In genomic region chr16:13568803-13569202, GRCh38 we compare ENCODE assay signal across 29 cellular contexts.
"Had no signal": no experiment of that assay in that cellular context is flagged by ENCODE, and none has a peak within 500 bp of the region (broad histone marks: within the 10 kb centered on the region; RNA-seq: fewer than 3 reads in every experiment).

No MANE protein-coding gene starts in this region.

- H3K4me3 ChIP-seq: psoas muscle, right lobe of liver, sigmoid colon, stomach, thoracic aorta, thyroid gland, tibial nerve, upper lobe of left lung, vagina had no signal

- H3K4me1 Mint-ChIP-seq: nephron progenitor cell; neural crest cell; stimulated activated effector memory CD8-positive, alpha-beta T cell treated with anti-CD3 and anti-CD28 coated beads, Interleukin-12 subunit alpha, Interleukin-12 subunit beta, amount 100 ng/mL, for 72 hours; stimulated activated naive B cell treated with anti-CD40 and anti-IgM and Interleukin-4, amounts not matched to agents 10 μg/mL and 1 μg/mL and 100 μg/mL, for 72 hours had no signal

- ATAC-seq: natural killer cell treated with Interleukin-12 subunit alpha and Interleukin-12 subunit beta and Interleukin-15 and Interleukin-18, amount 100 ng/mL, for 72 hours; psoas muscle; right cardiac atrium; right lobe of liver; stimulated activated effector memory CD8-positive, alpha-beta T cell treated with anti-CD3 and anti-CD28 coated beads, Interleukin-12 subunit alpha, Interleukin-12 subunit beta, amount 100 ng/mL, for 72 hours; stimulated activated naive B cell treated with anti-CD40 and anti-IgM and Interleukin-4, amounts not matched to agents 10 μg/mL and 1 μg/mL and 100 μg/mL, for 72 hours had no signal

- H3K4me1 ChIP-seq: parathyroid adenoma, psoas muscle, sigmoid colon, stomach, thyroid gland, tibial nerve, upper lobe of left lung, vagina had no signal

- DNase-seq: nephron progenitor cell; nucleus accumbens; posterior cingulate gyrus; psoas muscle; right cardiac atrium; right lobe of liver; sigmoid colon; small intestine; stimulated activated CD4-positive, alpha-beta T cell treated with anti-CD3 and anti-CD28 coated beads, Interleukin-15, amount 100 ng/mL, for 24 hours; stimulated activated CD4-positive, alpha-beta T cell treated with anti-CD3 and anti-CD28 coated beads, Interleukin-2, amount 100 ng/mL, for 24 hours; stimulated activated CD4-positive, alpha-beta T cell treated with anti-CD3 and anti-CD28 coated beads, Interleukin-2, amount 100 ng/mL, for 48 hours; stimulated activated CD4-positive, alpha-beta T cell treated with anti-CD3 and anti-CD28 coated beads, Interleukin-4, amount 100 ng/mL, for 24 hours; stimulated activated naive B cell treated with anti-CD40 and anti-IgM and Interleukin-4, amounts not matched to agents 10 μg/mL and 1 μg/mL and 100 μg/mL, for 72 hours; stimulated activated naive CD4-positive, alpha-beta T cell treated with Interleukin-2 at 50 U/mL for 16 hours; stomach; thyroid gland; trophoblast cell; upper lobe of left lung had no signal

- H3K9me3 Mint-ChIP-seq: nephron progenitor cell, neural crest cell had no signal

- H3K9me3 ChIP-seq: neutrophil, psoas muscle, right lobe of liver, stomach, thoracic aorta, thyroid gland, tibial nerve, upper lobe of left lung, vagina had no signal

- H3K36me3 ChIP-seq: neutrophil, right lobe of liver, sigmoid colon, stomach, thoracic aorta, thyroid gland, tibial nerve, upper lobe of left lung, vagina had no signal

- FAIRE-seq: small intestine, urothelium cell line had no signal

- H3K27ac ChIP-seq: neutrophil, parathyroid adenoma, psoas muscle, right lobe of liver, sigmoid colon, stomach, thoracic aorta, thyroid gland, tibial nerve, upper lobe of left lung, vagina had no signal

- H3K36me3 Mint-ChIP-seq: natural killer cell treated with Interleukin-12 subunit alpha and Interleukin-12 subunit beta and Interleukin-15 and Interleukin-18, amount 100 ng/mL, for 72 hours; stimulated activated effector memory CD8-positive, alpha-beta T cell treated with anti-CD3 and anti-CD28 coated beads, Interleukin-12 subunit alpha, Interleukin-12 subunit beta, amount 100 ng/mL, for 72 hours; stimulated activated naive B cell treated with anti-CD40 and anti-IgM and Interleukin-4, amounts not matched to agents 10 μg/mL and 1 μg/mL and 100 μg/mL, for 72 hours had no signal

- H3K79me2 ChIP-seq: parathyroid adenoma had no signal

- H3K9ac ChIP-seq: parathyroid adenoma had no signal

- H3K27me3 Mint-ChIP-seq: natural killer cell treated with Interleukin-12 subunit alpha and Interleukin-12 subunit beta and Interleukin-15 and Interleukin-18, amount 100 ng/mL, for 72 hours; stimulated activated naive CD8-positive, alpha-beta T cell treated with anti-CD3 and anti-CD28 coated beads, Interleukin-15, Interleukin-2, amounts not matched to agents 100 ng/mL and 50 ng/mL, for 24 hours had no signal

- H3K27ac Mint-ChIP-seq: natural killer cell treated with Interleukin-12 subunit alpha and Interleukin-12 subunit beta and Interleukin-15 and Interleukin-18, amount 100 ng/mL, for 72 hours; nephron progenitor cell; progenitor cell of endocrine pancreas; stimulated activated effector memory CD8-positive, alpha-beta T cell treated with anti-CD3 and anti-CD28 coated beads, Interleukin-12 subunit alpha, Interleukin-12 subunit beta, amount 100 ng/mL, for 72 hours; stimulated activated naive B cell treated with anti-CD40 and anti-IgM and Interleukin-4, amounts not matched to agents 10 μg/mL and 1 μg/mL and 100 μg/mL, for 72 hours; stimulated activated naive CD8-positive, alpha-beta T cell treated with anti-CD3 and anti-CD28 coated beads, Interleukin-15, Interleukin-2, amounts not matched to agents 100 ng/mL and 50 ng/mL, for 24 hours had no signal

- H3K27me3 ChIP-seq: neutrophil, right lobe of liver, sigmoid colon, stomach, thyroid gland, tibial nerve, upper lobe of left lung, vagina had no signal

- H2AFZ ChIP-seq: parathyroid adenoma had no signal

- H3K4me3 Mint-ChIP-seq: natural killer cell treated with Interleukin-12 subunit alpha and Interleukin-12 subunit beta and Interleukin-15 and Interleukin-18, amount 100 ng/mL, for 72 hours; nephron progenitor cell; neural crest cell; stimulated activated effector memory CD8-positive, alpha-beta T cell treated with anti-CD3 and anti-CD28 coated beads, Interleukin-12 subunit alpha, Interleukin-12 subunit beta, amount 100 ng/mL, for 72 hours; stimulated activated naive B cell treated with anti-CD40 and anti-IgM and Interleukin-4, amounts not matched to agents 10 μg/mL and 1 μg/mL and 100 μg/mL, for 72 hours; stimulated activated naive CD8-positive, alpha-beta T cell treated with anti-CD3 and anti-CD28 coated beads, Interleukin-15, Interleukin-2, amounts not matched to agents 100 ng/mL and 50 ng/mL, for 24 hours had no signal
